Comparison of ENCODE assay signal across 12 cellular contexts in the genomic region with DNA sequence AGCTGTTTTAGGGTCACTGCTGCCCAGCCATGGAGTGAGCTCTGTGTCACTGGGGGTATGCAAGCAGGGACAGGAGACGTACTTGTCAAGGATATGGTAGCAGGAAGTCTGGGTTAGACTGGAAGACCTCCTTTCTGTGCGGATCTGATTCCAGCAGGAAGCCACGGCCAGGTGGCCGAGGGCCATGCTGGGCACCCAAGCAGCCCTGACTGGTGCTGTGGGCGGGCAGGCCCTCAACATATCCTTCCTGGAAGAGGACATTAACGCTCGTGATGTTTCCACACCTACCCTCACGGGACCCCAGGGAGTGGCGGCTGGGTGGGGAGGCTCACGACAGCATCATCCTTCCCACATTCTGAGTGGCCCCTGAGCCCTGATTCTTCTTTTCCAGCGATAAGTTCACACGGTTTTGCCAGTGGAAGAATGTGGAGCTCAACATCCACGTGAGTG. TPM values are rescaled to one million over a fixed set of nuclear protein-coding genes. Genes with fewer than 3 reads are reported as not detected.
DNase-seq lines count a peak whose midpoint lies in the region; ATAC-seq and TF ChIP-seq lines count a peak whose summit lies in the region.
"Had no signal": no experiment of that assay in that cellular context is flagged by ENCODE, and none has a peak within 500 bp of the region (broad histone marks: within the 10 kb centered on the region; RNA-seq: fewer than 3 reads in every experiment).

No MANE protein-coding gene starts in this region.

- H3K4me3 ChIP-seq in ascending aorta (no peak overlapping the region), aorta (ENCODE audit: low read length in 2 of 2) (no peak overlapping the region)

- peak overlapping the region; percentile 99 to 100 for H3K27ac Mint-ChIP-seq in natural killer cell treated with Interleukin-12 subunit alpha and Interleukin-12 subunit beta and Interleukin-15 and Interleukin-18, amount 100 ng/mL, for 72 hours

- peaks cover 33 to 39% of the 10 kb centered on the region in 2 donors for H3K4me1 Mint-ChIP-seq in natural killer cell treated with Interleukin-12 subunit alpha and Interleukin-12 subunit beta and Interleukin-15 and Interleukin-18, amount 100 ng/mL, for 72 hours (ENCODE audit: low read depth in 2 of 2)

- 85 to 86% methylated on average over 13 of the region's 13 CpGs for WGBS in aorta, 2 donors

- no peak for ATAC-seq in natural killer cell treated with Interleukin-12 subunit alpha and Interleukin-12 subunit beta and Interleukin-15 and Interleukin-18, amount 100 ng/mL, for 72 hours
- ATAC-seq in aorta (ENCODE audit: low FRiP score), result no peak
- ATAC-seq in HG03342 (IDR thresholded peaks at IDR 0.05; ENCODE audit: unreplicated experiment), result no peak

- H3K36me3 Mint-ChIP-seq in natural killer cell treated with Interleukin-12 subunit alpha and Interleukin-12 subunit beta and Interleukin-15 and Interleukin-18, amount 100 ng/mL, for 72 hours, result no peaks in the 10 kb centered on the region

- no peak overlapping the region for H3K4me3 Mint-ChIP-seq in natural killer cell treated with Interleukin-12 subunit alpha and Interleukin-12 subunit beta and Interleukin-15 and Interleukin-18, amount 100 ng/mL, for 72 hours

- H3K27ac ChIP-seq in ascending aorta (peak overlapping the region; percentile 28 to 41), aorta (ENCODE audit: low read depth in 1 of 2, low read length in 2 of 2) (no peak overlapping the region)

- H3K27me3 Mint-ChIP-seq in natural killer cell treated with Interleukin-12 subunit alpha and Interleukin-12 subunit beta and Interleukin-15 and Interleukin-18, amount 100 ng/mL, for 72 hours, result no peaks in the 10 kb centered on the region

- intact Hi-C loops in ascending aorta (cut with DNase I), result no loop called here
- intact Hi-C loops in aorta (cut with DNase I), result no loop called here

- no peak for TF ChIP-seq CTCF in ascending aorta (IDR thresholded peaks at IDR 0.05)

- peaks cover 64 to 69% of the 10 kb centered on the region in 2 donors for H3K36me3 ChIP-seq in ascending aorta
- H3K36me3 ChIP-seq in aorta (ENCODE audit: control insufficient read depth in 1 of 2, insufficient read depth in 2 of 2, low read length in 1 of 2), result peaks cover 0 to 14% of the 10 kb centered on the region in 2 donors

- peak; percentile 0 for DNase-seq in stimulated activated CD4-positive, alpha-beta T cell treated with anti-CD3 and anti-CD28 coated beads, Interleukin-4, amount 100 ng/mL, for 1 hour
- DNase-seq in stimulated activated CD4-positive, alpha-beta T cell treated with anti-CD3 and anti-CD28 coated beads, Interleukin-4, amount 100 ng/mL, for 24 hours, result no peak
- DNase-seq in ascending aorta (ENCODE audit: low spot score in 2 of 2), result no peak
- DNase-seq in natural killer cell treated with Interleukin-12 subunit alpha and Interleukin-12 subunit beta and Interleukin-15 and Interleukin-18, amount 100 ng/mL, for 72 hours (ENCODE audit: low spot score), result no peak
- peak; percentile 36 to 58 for DNase-seq in aorta
- no peak for DNase-seq in D341Med (ENCODE audit: low spot score)
- no peak for DNase-seq in NCI-H1694 treated with DMSO at 0.1 percent for 48 hours (lab: John Stamatoyannopoulos, UW)
- DNase-seq: dermis blood vessel endothelial cell, islet precursor cell, MV-4-11, NCI-H524 treated with DMSO at 0.1 percent for 48 hours had no signal

- H3K4me1 ChIP-seq in ascending aorta, result peaks cover 18 to 25% of the 10 kb centered on the region in 2 donors
- H3K4me1 ChIP-seq in aorta (ENCODE audit: control insufficient read depth in 1 of 2, insufficient read depth in 2 of 2, low read length in 2 of 2), result no peaks in the 10 kb centered on the region

- no peaks in the 10 kb centered on the region for H3K9me3 Mint-ChIP-seq in natural killer cell treated with Interleukin-12 subunit alpha and Interleukin-12 subunit beta and Interleukin-15 and Interleukin-18, amount 100 ng/mL, for 72 hours

- H3K27me3 ChIP-seq in ascending aorta, result no peaks in the 10 kb centered on the region
- no peaks in the 10 kb centered on the region for H3K27me3 ChIP-seq in aorta (ENCODE audit: control insufficient read depth in 1 of 2, insufficient read depth in 2 of 2, low read length in 1 of 2)

- H3K9me3 ChIP-seq in ascending aorta, result no peaks in the 10 kb centered on the region
- no peaks in the 10 kb centered on the region for H3K9me3 ChIP-seq in aorta (ENCODE audit: control insufficient read depth, low read length)

RNA-seq across cellular contexts. Expression of a gene that starts 8.7 kb away (rescaled TPM):
- total RNA-seq in ascending aorta, result 54.7 TPM
- 100 to 1,000 TPM; 182 to 231 TPM for total RNA-seq in natural killer cell treated with Interleukin-12 subunit alpha and Interleukin-12 subunit beta and Interleukin-15 and Interleukin-18, amount 100 ng/mL, for 72 hours
- 10 to 100 TPM; 43.2 to 96.1 TPM for total RNA-seq in aorta
- polyA plus RNA-seq in aorta, result 100 to 1,000 TPM in 1 of 2 donors, 10 to 100 TPM in 1; 16.8 to 100 TPM

RNA-seq across cellular contexts. Expression of a gene that starts 14.1 kb away (rescaled TPM):
- 65.3 TPM for total RNA-seq in ascending aorta
- total RNA-seq in natural killer cell treated with Interleukin-12 subunit alpha and Interleukin-12 subunit beta and Interleukin-15 and Interleukin-18, amount 100 ng/mL, for 72 hours, result 100 to 1,000 TPM; 394 to 432 TPM
- total RNA-seq in aorta, result 10 to 100 TPM; 53.8 to 77.6 TPM
- 10 to 100 TPM; 29.3 to 53.6 TPM for polyA plus RNA-seq in aorta

RNA-seq across cellular contexts. Expression of a gene that starts 23.0 kb away (rescaled TPM):
- 30.9 TPM for total RNA-seq in ascending aorta
- total RNA-seq in natural killer cell treated with Interleukin-12 subunit alpha and Interleukin-12 subunit beta and Interleukin-15 and Interleukin-18, amount 100 ng/mL, for 72 hours, result 10 to 100 TPM; 19.2 to 32.3 TPM
- 10 to 100 TPM; 27.3 to 37.0 TPM for total RNA-seq in aorta
- polyA plus RNA-seq in aorta, result 10 to 100 TPM; 13.3 to 24.1 TPM

Comparison
In these comparisons a context has a peak if more than half of its experiments do, and no peak if none do; other contexts are left out.
1. DNase-seq: peak in stimulated activated CD4-positive, alpha-beta T cell treated with anti-CD3 and anti-CD28 coated beads, Interleukin-4, amount 100 ng/mL, for 1 hour (single experiment) and aorta (2 of 2); none in stimulated activated CD4-positive, alpha-beta T cell treated with anti-CD3 and anti-CD28 coated beads, Interleukin-4, amount 100 ng/mL, for 24 hours (single experiment), ascending aorta (0 of 2), natural killer cell treated with Interleukin-12 subunit alpha and Interleukin-12 subunit beta and Interleukin-15 and Interleukin-18, amount 100 ng/mL, for 72 hours (single experiment), D341Med (single experiment) and NCI-H1694 treated with DMSO at 0.1 percent for 48 hours (single experiment).
2. H3K27ac ChIP-seq: peak in ascending aorta (2 of 2); none in aorta (0 of 2).